In the genomic region with DNA sequence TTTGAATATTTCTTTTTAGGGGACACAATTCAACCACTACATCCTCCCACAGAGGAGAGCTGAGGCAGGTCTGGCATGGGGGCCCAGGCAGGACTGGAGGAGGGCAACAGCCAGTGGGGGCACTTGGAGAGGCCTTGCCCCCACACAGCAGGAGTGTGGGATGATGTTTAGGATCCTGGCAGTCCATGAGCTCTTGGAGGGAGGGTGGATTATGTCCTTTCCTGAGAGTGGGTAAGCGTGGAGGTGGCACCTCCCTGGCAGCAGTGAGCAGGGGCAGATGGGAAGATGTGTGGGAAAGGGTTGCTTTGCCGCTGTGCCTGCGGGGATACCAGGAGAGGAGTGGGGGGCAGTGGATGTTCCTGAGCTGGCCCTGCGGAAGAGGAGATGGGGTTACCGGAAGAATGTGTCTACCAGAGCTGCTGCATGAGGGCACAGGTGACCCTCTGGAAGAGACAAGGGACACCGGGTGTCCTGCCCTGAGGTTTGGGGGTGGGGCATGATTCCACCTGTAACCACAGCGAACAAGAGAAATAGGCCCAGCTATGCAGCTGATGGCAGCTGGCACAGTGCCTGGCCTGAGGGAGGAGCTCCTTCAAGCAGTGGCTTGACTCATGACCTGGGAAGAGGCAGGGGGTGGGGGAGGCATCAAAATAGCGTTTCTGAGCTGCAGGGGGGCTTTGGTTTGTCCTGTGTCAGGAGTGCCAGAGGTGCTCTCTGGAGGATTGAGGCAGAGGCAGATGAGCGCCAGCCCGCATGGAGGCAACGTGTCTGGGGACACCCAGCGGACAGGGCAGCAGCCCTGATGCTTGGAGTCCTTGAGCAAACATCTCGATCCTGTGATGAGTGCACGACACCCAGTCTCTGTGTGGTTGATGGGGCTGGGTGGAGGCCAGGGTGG, we compare ENCODE assay signal across 13 cellular contexts.
A peak's percentile ranks its signal among the peaks of the same experiment; 100 is the strongest.
DNase-seq lines count a peak whose midpoint lies in the region; ATAC-seq, FAIRE-seq and TF ChIP-seq lines count a peak whose summit lies in the region.
"Had no signal": no experiment of that assay in that cellular context is flagged by ENCODE, and none has a peak within 500 bp of the region (broad histone marks: within the 10 kb centered on the region; RNA-seq: fewer than 3 reads in every experiment).

No MANE protein-coding gene starts in this region.

- no peaks in the 10 kb centered on the region for H3K9me3 ChIP-seq in kidney (ENCODE audit: control insufficient read depth in 1 of 2, low read length in 2 of 2)

- H3K9ac ChIP-seq in kidney (ENCODE audit: low read length in 2 of 2), result no peak overlapping the region

- no peak overlapping the region for H3K27ac Mint-ChIP-seq in activated CD4-positive, alpha-beta T cell treated with anti-CD3 and anti-CD28 coated beads, Interleukin-2, amount 10 ng/mL, durations not matched to agents 24 days and 14 days
- H3K27ac Mint-ChIP-seq in effector memory CD8-positive, alpha-beta T cell, result no peak overlapping the region
- H3K27ac Mint-ChIP-seq: activated T-cell treated with anti-CD3 and anti-CD28 coated beads, Interleukin-2, amount 50 U/mL, for 72 hours; CD14-positive monocyte; immature natural killer cell; T-helper 17 cell had no signal

- POLR2A ChIA-PET in RWPE1 (lab: Yijun Ruan, JAX; ENCODE audit: low non-redundant PET), result no interaction called here

- TF ChIP-seq CTCF in RWPE1 (conservative IDR thresholded peaks at IDR 0.05; ENCODE audit: low read depth) (no peak), kidney (IDR thresholded peaks at IDR 0.05; ENCODE audit: borderline replicate concordance, extremely low read depth, insufficient read depth) (no peak)

- no peak for ATAC-seq in GM18517 (IDR thresholded peaks at IDR 0.05; ENCODE audit: unreplicated experiment)
- ATAC-seq in effector memory CD8-positive, alpha-beta T cell (replicated peaks), result no peak
- ATAC-seq: activated T-cell treated with anti-CD3 and anti-CD28 coated beads, Interleukin-2, amount 50 U/mL, for 72 hours; T-helper 17 cell had no signal

- in situ Hi-C loops in ACHN (cut with HindIII; ENCODE audit: low pct_ligation_motif_present, low pct_unique_long_range_greater_than_20kb, low sequenced_read_pairs), result no loop called here

- no peaks in the 10 kb centered on the region for H3K36me3 ChIP-seq in kidney (ENCODE audit: control insufficient read depth in 1 of 2, insufficient read depth in 2 of 2, low read length in 2 of 2)

- no peaks in the 10 kb centered on the region for H3K4me1 Mint-ChIP-seq in activated CD4-positive, alpha-beta T cell treated with anti-CD3 and anti-CD28 coated beads, Interleukin-2, amount 10 ng/mL, durations not matched to agents 24 days and 14 days
- H3K4me1 Mint-ChIP-seq in effector memory CD8-positive, alpha-beta T cell (ENCODE audit: low read depth in 2 of 2), result no peaks in the 10 kb centered on the region
- H3K4me1 Mint-ChIP-seq: CD14-positive monocyte, immature natural killer cell, T-helper 17 cell had no signal

- no peak overlapping the region for H3K4me3 Mint-ChIP-seq in activated CD4-positive, alpha-beta T cell treated with anti-CD3 and anti-CD28 coated beads, Interleukin-2, amount 10 ng/mL, durations not matched to agents 24 days and 14 days
- H3K4me3 Mint-ChIP-seq in effector memory CD8-positive, alpha-beta T cell, result no peak overlapping the region
- H3K4me3 Mint-ChIP-seq: activated T-cell treated with anti-CD3 and anti-CD28 coated beads, Interleukin-2, amount 50 U/mL, for 72 hours; CD14-positive monocyte; immature natural killer cell; T-helper 17 cell had no signal

- DNase-seq in ACHN (peak; percentile 31), HTR-8/SVneo (ENCODE audit: insufficient read length, low spot score) (no peak), RWPE1 (ENCODE audit: low spot score) (peak; percentile 78), kidney (peak; percentile 92), NAMALWA (ENCODE audit: low spot score) (no peak)
- no peak for DNase-seq in activated CD4-positive, alpha-beta T cell treated with anti-CD3 and anti-CD28 coated beads, Interleukin-2, amount 10 ng/mL, durations not matched to agents 24 days and 14 days
- DNase-seq in effector memory CD8-positive, alpha-beta T cell, result no peak
- DNase-seq: activated T-cell treated with anti-CD3 and anti-CD28 coated beads, Interleukin-2, amount 50 U/mL, for 72 hours; immature natural killer cell; stimulated activated CD8-positive, alpha-beta memory T cell treated with anti-CD3 and anti-CD28 coated beads, Interleukin-4, amount 100 ng/mL, for 48 hours; T-helper 17 cell had no signal

- H3K27ac ChIP-seq in RWPE1, result peak overlapping the region; percentile 98
- no peak overlapping the region for H3K27ac ChIP-seq in kidney (ENCODE audit: low read depth in 2 of 2, low read length in 2 of 2)

- FAIRE-seq in HTR-8/SVneo (lab: Jason Lieb, UNC) (peak; percentile 80), kidney (lab: Jason Lieb, UNC) (no peak)

- H3K4me1 ChIP-seq in kidney (ENCODE audit: control insufficient read depth in 1 of 2, insufficient read depth in 1 of 2, low read depth in 1 of 2, low read length in 2 of 2), result peaks cover 6 to 9% of the 10 kb centered on the region in 2 donors

- intact Hi-C loops in kidney (cut with DNase I), result no loop called here
- intact Hi-C loops in activated CD4-positive, alpha-beta T cell treated with anti-CD3 and anti-CD28 coated beads, Interleukin-2, amount 10 ng/mL, durations not matched to agents 24 days and 14 days (cut with micrococcal nuclease), result no loop called here

- H3K27me3 Mint-ChIP-seq in activated CD4-positive, alpha-beta T cell treated with anti-CD3 and anti-CD28 coated beads, Interleukin-2, amount 10 ng/mL, durations not matched to agents 24 days and 14 days, result peaks cover 4% of the 10 kb centered on the region
- H3K27me3 Mint-ChIP-seq in effector memory CD8-positive, alpha-beta T cell, result peaks cover 31 to 34% of the 10 kb centered on the region in 2 donors

- peaks cover 5% of the 10 kb centered on the region for H3K9me3 Mint-ChIP-seq in activated CD4-positive, alpha-beta T cell treated with anti-CD3 and anti-CD28 coated beads, Interleukin-2, amount 10 ng/mL, durations not matched to agents 24 days and 14 days
- H3K9me3 Mint-ChIP-seq in effector memory CD8-positive, alpha-beta T cell, result no peaks in the 10 kb centered on the region
- H3K9me3 Mint-ChIP-seq: immature natural killer cell had no signal

- no peak overlapping the region for H3K4me3 ChIP-seq in kidney (ENCODE audit: low read length in 2 of 2)

- CTCF ChIA-PET in RWPE1 (lab: Yijun Ruan, JAX), result interaction anchor here (0.8 to 1.6 kb wide), 5 partner anchors 19 to 146 kb away, joined by 3 to 4 read pairs (median 3); no protein-coding TSS in a partner anchor

- no peaks in the 10 kb centered on the region for H3K36me3 Mint-ChIP-seq in activated CD4-positive, alpha-beta T cell treated with anti-CD3 and anti-CD28 coated beads, Interleukin-2, amount 10 ng/mL, durations not matched to agents 24 days and 14 days (ENCODE audit: low read depth)
- H3K36me3 Mint-ChIP-seq in effector memory CD8-positive, alpha-beta T cell (ENCODE audit: insufficient read depth), result peaks cover 4% of the 10 kb centered on the region
- H3K36me3 Mint-ChIP-seq: CD14-positive monocyte, immature natural killer cell had no signal

Comparison
In these comparisons a context has a peak if more than half of its experiments do, and no peak if none do; other contexts are left out.
1. DNase-seq: peak in ACHN (single experiment), RWPE1 (single experiment) and kidney (single experiment); none in HTR-8/SVneo (single experiment), activated CD4-positive, alpha-beta T cell treated with anti-CD3 and anti-CD28 coated beads, Interleukin-2, amount 10 ng/mL, durations not matched to agents 24 days and 14 days (single experiment), effector memory CD8-positive, alpha-beta T cell (0 of 3) and NAMALWA (single experiment).